9 cellular contexts compared by ENCODE assay signal in genomic region chr4:182925298-182925738, GRCh38. TPM values are rescaled to one million over a fixed set of nuclear protein-coding genes. Genes with fewer than 3 reads are reported as not detected.
DNase-seq lines count a peak whose midpoint lies in the region; ATAC-seq, FAIRE-seq and TF ChIP-seq lines count a peak whose summit lies in the region.
"Had no signal": no experiment of that assay in that cellular context is flagged by ENCODE, and none has a peak within 500 bp of the region (broad histone marks: within the 10 kb centered on the region; RNA-seq: fewer than 3 reads in every experiment).

No MANE protein-coding gene starts in this region.

- peak; percentile 67 for TF ChIP-seq CTCF in IMR-90 (conservative IDR thresholded peaks at IDR 0.05; ENCODE audit: low read depth, low read length)
- peak; percentile 33 to 66 (median 48) for TF ChIP-seq CTCF in heart left ventricle (IDR thresholded peaks at IDR 0.05)

- no peaks in the 10 kb centered on the region for H3K36me3 ChIP-seq in IMR-90 (ENCODE audit: control insufficient read depth, insufficient read depth, low read length)
- no peaks in the 10 kb centered on the region for H3K36me3 ChIP-seq in heart left ventricle
- no peaks in the 10 kb centered on the region for H3K36me3 ChIP-seq in small intestine (ENCODE audit: control insufficient read depth in 2 of 2, insufficient read depth in 2 of 2, low read length in 2 of 2)

- no peak overlapping the region for H3K18ac ChIP-seq in IMR-90 (ENCODE audit: low read depth, low read length)

- peak; percentile 67 for TF ChIP-seq RAD21 in IMR-90 (IDR thresholded peaks at IDR 0.05; ENCODE audit: low read length)

- ATAC-seq in GM21717 (IDR thresholded peaks at IDR 0.05; ENCODE audit: unreplicated experiment) (peak; percentile 99), IMR-90 (ENCODE audit: low read depth) (peak; percentile 32), heart left ventricle (peak; percentile 61 to 87 (median 86))

- TF ChIP-seq POLR2A in IMR-90 (IDR thresholded peaks at IDR 0.05; ENCODE audit: low read depth, low read length) (no peak), heart left ventricle (IDR thresholded peaks at IDR 0.05) (no peak)

- no peak overlapping the region for H3K4me2 ChIP-seq in IMR-90 (ENCODE audit: low read depth, low read length)

- H2AFZ ChIP-seq in IMR-90 (replicated peaks; ENCODE audit: low read length, poor library complexity), result peak overlapping the region; percentile 29

- peak overlapping the region; percentile 15; the same call in 1 of the 2 replicates for H3K14ac ChIP-seq in IMR-90 (replicated peaks; ENCODE audit: low read depth, low read length)

- dilution Hi-C loops in IMR-90 (cut with HindIII; ENCODE audit: low sequenced_read_pairs, unreplicated experiment), result no loop called here

- H3K27ac ChIP-seq in IMR-90 (ENCODE audit: insufficient read depth, low read length), result no peak overlapping the region
- H3K27ac ChIP-seq in heart left ventricle, result no peak overlapping the region
- no peak overlapping the region for H3K27ac ChIP-seq in small intestine (ENCODE audit: low read depth in 1 of 2, low read length in 1 of 2)

- no peak overlapping the region for H3K23ac ChIP-seq in IMR-90 (ENCODE audit: low read depth, low read length)

- CTCF ChIA-PET in IMR-90 (lab: Yijun Ruan, JAX), result interaction anchor here (0.6 to 1.7 kb wide), 8 partner anchors 12 to 1782 kb away, joined by 3 to 5 read pairs (median 3); no protein-coding TSS in a partner anchor

- no peaks in the 10 kb centered on the region for H3K9me3 ChIP-seq in IMR-90 (ENCODE audit: control insufficient read depth, insufficient read depth, low read length)
- no peaks in the 10 kb centered on the region for H3K9me3 ChIP-seq in heart left ventricle
- no peaks in the 10 kb centered on the region for H3K9me3 ChIP-seq in small intestine (ENCODE audit: control insufficient read depth, low read depth)

- peak overlapping the region; percentile 89 for H2BK120ac ChIP-seq in IMR-90 (ENCODE audit: low read depth, low read length)

- POLR2A ChIA-PET in IMR-90 (lab: Charles Lee; ENCODE audit: unreplicated experiment), result interaction anchor here (0.5 kb wide), 1 partner anchor 1349 kb away, joined by 5 read pairs; no protein-coding TSS in a partner anchor

- H4K8ac ChIP-seq in IMR-90 (ENCODE audit: low read depth in 2 of 2, low read length in 2 of 2), result peak overlapping the region; percentile 4 to 72; a peak in 3 of 4 replicates

- peak overlapping the region; percentile 86 for H2BK5ac ChIP-seq in IMR-90 (ENCODE audit: low read depth, low read length, poor library complexity, severe bottlenecking)

- H4K91ac ChIP-seq in IMR-90 (ENCODE audit: insufficient read depth, low read depth, low read length), result peak overlapping the region; percentile 25; the same call in 1 of the 2 replicates

- 0 out of 4 replicates have a peak, but pooled peaks cover 0 to 4% of the 10 kb centered on the region in 2 experiments for H3K79me1 ChIP-seq in IMR-90 (ENCODE audit: low read depth in 1 of 2, low read length in 2 of 2)

- peak overlapping the region; percentile 87; the same call in 2 of the 3 replicates for H2BK15ac ChIP-seq in IMR-90 (ENCODE audit: low read depth, low read length)

- H2AK5ac ChIP-seq in IMR-90 (ENCODE audit: low read depth, low read length), result peak overlapping the region; percentile 25; the same call in 1 of the 2 replicates

- BruUV-seq in IMR-90 (replicated peaks; lab: Mats Ljungman, UMichigan), result no TSS peak

- intact Hi-C loops in IMR-90 (cut with micrococcal nuclease) (loop anchor here (2.0 to 10.0 kb wide), 8 partner anchors 119 to 1623 kb away; partner anchors contain the start of gene TENM3), heart left ventricle (cut with DNase I) (loop anchor here in 3 of 10 donors (2.0 to 10.0 kb wide), 4 partner anchors 441 to 1781 kb away; no protein-coding TSS in a partner anchor)

- H4K20me1 ChIP-seq in IMR-90 (ENCODE audit: insufficient read depth, low read length), result no peaks in the 10 kb centered on the region

- peaks cover 29% of the 10 kb centered on the region for H3K9me1 ChIP-seq in IMR-90 (ENCODE audit: insufficient read depth, low read length)

- in situ Hi-C loops in IMR-90 (cut with MboI; ENCODE audit: low sequenced_read_pairs), result no loop called here

- H2AK9ac ChIP-seq in IMR-90 (replicated peaks; ENCODE audit: low read depth, low read length, poor library complexity), result no peak overlapping the region

- H3K4me3 ChIP-seq in IMR-90 (ENCODE audit: insufficient read depth, low read depth, low read length), result no peak overlapping the region
- no peak overlapping the region for H3K4me3 ChIP-seq in heart left ventricle
- no peak overlapping the region for H3K4me3 ChIP-seq in small intestine (ENCODE audit: low read depth in 1 of 2, low read length in 2 of 2)

- H3K4me1 ChIP-seq in IMR-90 (ENCODE audit: control insufficient read depth, insufficient read depth, low read length) (peaks cover 17% of the 10 kb centered on the region), heart left ventricle (no peaks in the 10 kb centered on the region), small intestine (ENCODE audit: control insufficient read depth in 2 of 2, insufficient read depth in 1 of 2, low read depth in 1 of 2, low read length in 1 of 2) (peaks cover 0 to 10% of the 10 kb centered on the region in 2 donors)

- H2BK20ac ChIP-seq in IMR-90 (ENCODE audit: low read depth, low read length), result peak overlapping the region; percentile 76; the same call in 1 of the 2 replicates

- peak overlapping the region; percentile 21; the same call in 1 of the 2 replicates for H4K5ac ChIP-seq in IMR-90 (ENCODE audit: low read depth, low read length)

- 20% methylated on average over 2 of the region's 9 CpGs; no CpG with 5 or more reads in 1 of the 2 experiments for WGBS in IMR-90 (ENCODE audit: extremely low coverage in 2 of 2, insufficient read length in 1 of 2), 2 experiments
- 43 to 57% (median 53%) methylated on average over 9 of the region's 9 CpGs for WGBS in heart left ventricle, 4 donors
- WGBS in small intestine, 3 donors, result 17 to 59% (median 27%) methylated on average over 9 of the region's 9 CpGs

- peak overlapping the region; percentile 56; the same call in 1 of the 2 replicates for H3K56ac ChIP-seq in IMR-90 (ENCODE audit: extremely low read depth, insufficient read depth, low read length)

- H3K4ac ChIP-seq in IMR-90 (ENCODE audit: low read depth, low read length), result peak overlapping the region; percentile 58

- DNase-seq in GDM1 (lab: John Stamatoyannopoulos, UW) (peak; percentile 69), IMR-90 (peak; percentile 84), RPMI7951 (ENCODE audit: low read depth) (peak; percentile 83), activated gamma-delta T cell (lab: John Stamatoyannopoulos, UW) (peak; percentile 15), heart left ventricle (peak; percentile 56 to 83 (median 62)), small intestine (peak; percentile 83), GOT3 (lab: John Stamatoyannopoulos, UW) (no peak)

- no peak for FAIRE-seq in small intestine (lab: Jason Lieb, UNC)
- FAIRE-seq: frontal cortex had no signal

- H3K27me3 ChIP-seq in IMR-90 (ENCODE audit: control insufficient read depth, insufficient read depth, low read length), result no peaks in the 10 kb centered on the region
- no peaks in the 10 kb centered on the region for H3K27me3 ChIP-seq in heart left ventricle
- no peaks in the 10 kb centered on the region for H3K27me3 ChIP-seq in small intestine (ENCODE audit: control insufficient read depth in 2 of 2, insufficient read depth in 2 of 2, low read length in 2 of 2)

- no peak overlapping the region for H3K9ac ChIP-seq in IMR-90 (ENCODE audit: low read depth, low read length)

TF ChIP-seq in IMR-90, 13 proteins besides CTCF, POLR2A, EP300 and RAD21:
- no peak for TF ChIP-seq CEBPB (IDR thresholded peaks at IDR 0.05; ENCODE audit: low read depth, low read length)
- TF ChIP-seq FOS (IDR thresholded peaks at IDR 0.05; ENCODE audit: low read depth, low read length), result no peak
- peak; percentile 20; the same call in 1 of the 2 replicates for TF ChIP-seq SMC3 (IDR thresholded peaks at IDR 0.05; ENCODE audit: low read depth, low read length)

RNA-seq across cellular contexts. Expression of gene DCTD, which starts 8.1 kb away (rescaled TPM):
- total RNA-seq in IMR-90 (2012; rRNA removed), result 84.2 and 90.3 TPM in 2 replicates
- polyA plus RNA-seq in IMR-90 (2012; rRNA removed), result 113 and 127 TPM in 2 replicates
- polyA plus RNA-seq in IMR-90 (2012; cell fraction: cytosol; rRNA removed), result 99.3 and 108 TPM in 2 replicates
- polyA plus RNA-seq in IMR-90 (2012; cell fraction: nucleus; rRNA removed; ENCODE audit: low replicate concordance), result 122 and 215 TPM in 2 replicates
- 59.4 and 70.6 TPM in 2 replicates for total RNA-seq in RPMI7951 (2014; rRNA removed; shearing (Covaris generic))
- total RNA-seq in heart left ventricle, result 10 to 100 TPM; 28.9 to 55.7 (median 41.2) TPM
- polyA plus RNA-seq in heart left ventricle, result 10 to 100 TPM; 16.1 to 44.7 TPM
- polyA plus RNA-seq in small intestine, result 10 to 100 TPM; 17.9 to 64.8 (median 30.3) TPM

Comparison
In these comparisons a context has a peak if more than half of its experiments do, and no peak if none do; other contexts are left out.
1. ATAC-seq: peak in every context shown above with its lines; median percentile 99 in GM21717; 86 in heart left ventricle; 32 in IMR-90.